8 cellular contexts compared by ENCODE assay signal in genomic region chrX:107825698-107826285, GRCh38. TPM values are rescaled to one million over a fixed set of nuclear protein-coding genes. Genes with fewer than 3 reads are reported as not detected.
DNase-seq lines count a peak whose midpoint lies in the region; ATAC-seq and TF ChIP-seq lines count a peak whose summit lies in the region.

A gene with protein sequence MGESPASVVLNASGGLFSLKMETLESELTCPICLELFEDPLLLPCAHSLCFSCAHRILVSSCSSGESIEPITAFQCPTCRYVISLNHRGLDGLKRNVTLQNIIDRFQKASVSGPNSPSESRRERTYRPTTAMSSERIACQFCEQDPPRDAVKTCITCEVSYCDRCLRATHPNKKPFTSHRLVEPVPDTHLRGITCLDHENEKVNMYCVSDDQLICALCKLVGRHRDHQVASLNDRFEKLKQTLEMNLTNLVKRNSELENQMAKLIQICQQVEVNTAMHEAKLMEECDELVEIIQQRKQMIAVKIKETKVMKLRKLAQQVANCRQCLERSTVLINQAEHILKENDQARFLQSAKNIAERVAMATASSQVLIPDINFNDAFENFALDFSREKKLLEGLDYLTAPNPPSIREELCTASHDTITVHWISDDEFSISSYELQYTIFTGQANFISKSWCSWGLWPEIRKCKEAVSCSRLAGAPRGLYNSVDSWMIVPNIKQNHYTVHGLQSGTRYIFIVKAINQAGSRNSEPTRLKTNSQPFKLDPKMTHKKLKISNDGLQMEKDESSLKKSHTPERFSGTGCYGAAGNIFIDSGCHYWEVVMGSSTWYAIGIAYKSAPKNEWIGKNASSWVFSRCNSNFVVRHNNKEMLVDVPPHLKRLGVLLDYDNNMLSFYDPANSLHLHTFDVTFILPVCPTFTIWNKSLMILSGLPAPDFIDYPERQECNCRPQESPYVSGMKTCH (plus strand): TSS chrX:107825866. CDS start chrX:107826427, 561 bp downstream.

- ATAC-seq in HG02678 (IDR thresholded peaks at IDR 0.05; ENCODE audit: unreplicated experiment), result peak; percentile 38

- H3K27ac Mint-ChIP-seq in activated T-helper 2 cell treated with anti-CD3 and anti-CD28 coated beads, Interferon-gamma antibody, Interleukin-2, Interleukin-4, amounts not matched to agents 10 μg/mL and 5 μg/mL and 100 μg/mL, durations not matched to agents 14 hours and 24 hours and 36 hours, result no peak within 1 kb of the TSS

- H3K9me3 ChIP-seq in neuron (ENCODE audit: low read length) (no peaks in the 10 kb centered on the region), tibial nerve (no peaks in the 10 kb centered on the region)

- H3K4me1 ChIP-seq in neuron (ENCODE audit: insufficient read depth, low read length) (no peaks in the 10 kb centered on the region), tibial nerve (peaks cover 0 to 9% (median 0%) of the 10 kb centered on the region in 4 donors)

- no peaks in the 10 kb centered on the region for H3K9me3 Mint-ChIP-seq in activated T-helper 2 cell treated with anti-CD3 and anti-CD28 coated beads, Interferon-gamma antibody, Interleukin-2, Interleukin-4, amounts not matched to agents 10 μg/mL and 5 μg/mL and 100 μg/mL, durations not matched to agents 14 hours and 24 hours and 36 hours

- no peak for TF ChIP-seq EP300 in tibial nerve (IDR thresholded peaks at IDR 0.05)

- H3K36me3 Mint-ChIP-seq in activated T-helper 2 cell treated with anti-CD3 and anti-CD28 coated beads, Interferon-gamma antibody, Interleukin-2, Interleukin-4, amounts not matched to agents 10 μg/mL and 5 μg/mL and 100 μg/mL, durations not matched to agents 14 hours and 24 hours and 36 hours (ENCODE audit: low read depth), result no peaks in the 10 kb centered on the region

- no peak for TF ChIP-seq CTCF in foreskin fibroblast (IDR thresholded peaks at IDR 0.05; ENCODE audit: low read depth, low read length)
- no peak for TF ChIP-seq CTCF in tibial nerve (IDR thresholded peaks at IDR 0.05)

- peaks cover 14% of the 10 kb centered on the region for H3K27me3 Mint-ChIP-seq in activated T-helper 2 cell treated with anti-CD3 and anti-CD28 coated beads, Interferon-gamma antibody, Interleukin-2, Interleukin-4, amounts not matched to agents 10 μg/mL and 5 μg/mL and 100 μg/mL, durations not matched to agents 14 hours and 24 hours and 36 hours (ENCODE audit: low read depth)

- H3K27me3 ChIP-seq in neuron (ENCODE audit: insufficient read depth, low read length) (peaks cover 27% of the 10 kb centered on the region), tibial nerve (peaks cover 0 to 11% of the 10 kb centered on the region in 2 donors)

- peak within 1 kb of the TSS; percentile 18 for H2AFZ ChIP-seq in neuron (ENCODE audit: low read depth, low read length)

- peaks cover 25% of the 10 kb centered on the region for H3K4me1 Mint-ChIP-seq in activated T-helper 2 cell treated with anti-CD3 and anti-CD28 coated beads, Interferon-gamma antibody, Interleukin-2, Interleukin-4, amounts not matched to agents 10 μg/mL and 5 μg/mL and 100 μg/mL, durations not matched to agents 14 hours and 24 hours and 36 hours (ENCODE audit: low read depth)

- DNase-seq in GM03348 (ENCODE audit: low spot score) (peak; percentile 31), NCI-H526 (lab: John Stamatoyannopoulos, UW) (peak; percentile 41 to 67), foreskin fibroblast (peak; percentile 26 to 54), tibial nerve (ENCODE audit: low spot score in 2 of 2) (peak; percentile 14 to 25), hippocampal formation (lab: John Stamatoyannopoulos, UW) (no peak)
- DNase-seq in activated T-helper 2 cell treated with anti-CD3 and anti-CD28 coated beads, Interferon-gamma antibody, Interleukin-2, Interleukin-4, amounts not matched to agents 10 μg/mL and 5 μg/mL and 100 μg/mL, durations not matched to agents 14 hours and 24 hours and 36 hours (ENCODE audit: low spot score), result peak; percentile 21

- no peaks in the 10 kb centered on the region for H3K36me3 ChIP-seq in neuron (ENCODE audit: insufficient read depth, low read length)
- H3K36me3 ChIP-seq in tibial nerve, result no peaks in the 10 kb centered on the region

- intact Hi-C loops in activated T-helper 2 cell treated with anti-CD3 and anti-CD28 coated beads, Interferon-gamma antibody, Interleukin-2, Interleukin-4, amounts not matched to agents 10 μg/mL and 5 μg/mL and 100 μg/mL, durations not matched to agents 14 hours and 24 hours and 36 hours (cut with micrococcal nuclease), result loop anchor here (1.0 to 2.0 kb wide), 3 partner anchors 19 to 149 kb away; partner anchors contain the start of gene TSC22D3

- peak within 1 kb of the TSS; percentile 78 for H3K4me3 Mint-ChIP-seq in activated T-helper 2 cell treated with anti-CD3 and anti-CD28 coated beads, Interferon-gamma antibody, Interleukin-2, Interleukin-4, amounts not matched to agents 10 μg/mL and 5 μg/mL and 100 μg/mL, durations not matched to agents 14 hours and 24 hours and 36 hours (ENCODE audit: low read depth)

- H3K4me3 ChIP-seq in foreskin fibroblast (ENCODE audit: low read depth in 1 of 2, low read length in 2 of 2) (peak within 1 kb of the TSS; percentile 49 to 50), neuron (ENCODE audit: low read length) (peak within 1 kb of the TSS; percentile 30), tibial nerve (peak within 1 kb of the TSS; percentile 28 to 64 (median 48))

- H3K27ac ChIP-seq in tibial nerve, result peak within 1 kb of the TSS; percentile 82 to 94 (median 89)

- WGBS in tibial nerve, 2 donors, result 3 to 52% methylated on average over 6 to 19 of the region's 43 CpGs

- TF ChIP-seq POLR2A in tibial nerve (IDR thresholded peaks at IDR 0.05), result peak in 1 of 2 donors; percentile 14

RNA-seq across cellular contexts. Expression of the gene that starts here (rescaled TPM):
- 5.6 and 5.8 TPM in 2 replicates for total RNA-seq in activated T-helper 2 cell treated with anti-CD3 and anti-CD28 coated beads, Interferon-gamma antibody, Interleukin-2, Interleukin-4, amounts not matched to agents 10 μg/mL and 5 μg/mL and 100 μg/mL, durations not matched to agents 14 hours and 24 hours and 36 hours
- total RNA-seq in tibial nerve, result 10 to 100 TPM; 17.1 to 31.0 (median 20.0) TPM

Comparison
In these comparisons a context has a peak if more than half of its experiments do, and no peak if none do; other contexts are left out.
1. DNase-seq: peak in GM03348 (single experiment), NCI-H526 (2 of 2), activated T-helper 2 cell treated with anti-CD3 and anti-CD28 coated beads, Interferon-gamma antibody, Interleukin-2, Interleukin-4, amounts not matched to agents 10 μg/mL and 5 μg/mL and 100 μg/mL, durations not matched to agents 14 hours and 24 hours and 36 hours (single experiment), foreskin fibroblast (2 of 2) and tibial nerve (2 of 2); none in hippocampal formation (0 of 2).
2. Peak in every context shown above with its lines, with median percentiles within 50 percentile points of each other: H3K4me3 ChIP-seq.